8 cellular contexts compared by ENCODE assay signal in the genomic region with DNA sequence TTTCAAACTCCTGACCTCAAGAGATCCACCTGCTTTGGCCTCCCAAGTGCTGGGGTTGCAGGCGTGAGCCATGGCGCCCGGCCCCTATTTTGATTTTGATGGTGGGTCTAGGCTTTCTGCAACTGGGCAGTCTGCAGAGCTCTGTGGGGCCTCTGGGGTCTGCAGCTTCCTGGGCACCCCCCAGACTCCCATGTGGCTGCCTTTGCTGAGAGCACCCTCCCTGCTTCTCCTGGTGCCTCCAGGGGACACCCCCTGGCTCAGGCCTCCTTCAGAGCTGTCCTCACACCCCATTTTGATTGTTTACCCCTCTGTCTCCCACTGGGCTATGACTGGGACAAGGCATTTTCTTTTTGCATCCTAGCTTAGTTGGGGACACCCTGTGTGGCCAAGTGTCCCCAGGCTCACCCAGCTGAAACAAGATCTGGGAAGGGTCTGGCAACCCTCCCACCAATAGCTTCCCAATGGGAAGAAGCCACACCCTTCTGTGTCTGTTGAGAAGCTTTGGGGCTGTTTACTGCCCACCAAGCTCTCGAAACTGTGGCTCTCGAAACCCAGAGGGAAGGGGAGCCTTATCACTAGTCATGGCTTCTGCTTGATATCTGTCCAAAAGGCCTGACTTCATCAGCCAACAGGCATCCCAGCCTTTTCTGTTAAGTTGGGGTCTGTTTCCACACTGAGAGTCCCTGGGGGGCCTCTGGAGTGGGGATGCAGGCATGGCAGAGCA.
DNase-seq lines count a peak whose midpoint lies in the region; ATAC-seq and FAIRE-seq lines count a peak whose summit lies in the region.

No MANE protein-coding gene starts in this region.

- H3K27ac Mint-ChIP-seq in CD4-positive, CD25-positive, alpha-beta regulatory T cell = peak overlapping the region in 1 of 3 donors; percentile 60

- H3K14ac ChIP-seq in neuronal stem cell (ENCODE audit: low read length) = no peak overlapping the region

- peaks cover 4% of the 10 kb centered on the region for H3K27me3 Mint-ChIP-seq in CD4-positive, CD25-positive, alpha-beta regulatory T cell

- no peak overlapping the region for H2AK5ac ChIP-seq in neuronal stem cell (ENCODE audit: low read depth, low read length)

- no peak overlapping the region for H3K23ac ChIP-seq in neuronal stem cell (ENCODE audit: low read depth, low read length, poor library complexity)

- H3K36me3 Mint-ChIP-seq in CD4-positive, CD25-positive, alpha-beta regulatory T cell = no peaks in the 10 kb centered on the region

- H2BK12ac ChIP-seq in neuronal stem cell (ENCODE audit: low read length) = no peak overlapping the region

- H2BK5ac ChIP-seq in neuronal stem cell (ENCODE audit: low read length) = no peak overlapping the region

- H3K36me3 ChIP-seq in CD4-positive, CD25-positive, alpha-beta regulatory T cell (ENCODE audit: control insufficient read depth, insufficient read depth, low read length) = no peaks in the 10 kb centered on the region
- H3K36me3 ChIP-seq in endocrine pancreas (ENCODE audit: control insufficient read depth, insufficient read depth, low read length) = no peaks in the 10 kb centered on the region
- no peaks in the 10 kb centered on the region for H3K36me3 ChIP-seq in neuronal stem cell (replicated peaks in 1 of 2; ENCODE audit: control insufficient read depth in 2 of 2, insufficient read depth in 2 of 2, low read length in 2 of 2)

- H3K9me3 Mint-ChIP-seq in CD4-positive, CD25-positive, alpha-beta regulatory T cell = peaks cover 0 to 2% (median 0%) of the 10 kb centered on the region in 7 donors

- peaks cover 0 to 17% (median 8%) of the 10 kb centered on the region in 4 donors for H3K4me1 Mint-ChIP-seq in CD4-positive, CD25-positive, alpha-beta regulatory T cell

- H2BK120ac ChIP-seq in neuronal stem cell (ENCODE audit: low read depth, low read length) = no peak overlapping the region

- no peaks in the 10 kb centered on the region for H3K79me1 ChIP-seq in neuronal stem cell (ENCODE audit: low read depth, low read length)

- H3K9ac ChIP-seq in endocrine pancreas (ENCODE audit: control insufficient read depth, insufficient read depth, low read length) = peak overlapping the region; percentile 56
- no peak overlapping the region for H3K9ac ChIP-seq in neuronal stem cell (ENCODE audit: low read depth, low read length, poor library complexity)

- no peaks in the 10 kb centered on the region for H3K9me3 ChIP-seq in CD4-positive, CD25-positive, alpha-beta regulatory T cell (ENCODE audit: control insufficient read depth in 2 of 2, low read length in 2 of 2)
- H3K9me3 ChIP-seq in endocrine pancreas (ENCODE audit: control insufficient read depth, low read length) (no peaks in the 10 kb centered on the region), neuronal stem cell (replicated peaks in 1 of 2; ENCODE audit: control insufficient read depth in 2 of 2, insufficient read depth in 1 of 2, low read depth in 1 of 2, low read length in 2 of 2) (peaks cover 0 to 3% of the 10 kb centered on the region in 2 donors)

- FAIRE-seq in RCC 7860 (lab: Jason Lieb, UNC) = no peak

- no peak overlapping the region for H3K27ac ChIP-seq in CD4-positive, CD25-positive, alpha-beta regulatory T cell (ENCODE audit: insufficient read depth, low read length, poor library complexity, severe bottlenecking)
- no peak overlapping the region for H3K27ac ChIP-seq in neuronal stem cell (replicated peaks; ENCODE audit: low read length)

- H3K4me3 ChIP-seq in CD4-positive, CD25-positive, alpha-beta regulatory T cell (ENCODE audit: low read depth, low read length) = no peak overlapping the region
- H3K4me3 ChIP-seq in endocrine pancreas (ENCODE audit: control insufficient read depth, insufficient read depth, low read length) (no peak overlapping the region), neuronal stem cell (ENCODE audit: low read length in 2 of 2) (no peak overlapping the region)

- no CpG with 5 or more reads among the region's 5 CpGs for WGBS in neuronal stem cell (ENCODE audit: extremely low coverage in 2 of 2, insufficient read length in 2 of 2, insufficient replicate concordance in 1 of 2), 2 donors

- peaks cover 14% of the 10 kb centered on the region for H3K4me1 ChIP-seq in CD4-positive, CD25-positive, alpha-beta regulatory T cell (ENCODE audit: control insufficient read depth, insufficient read depth, low read length, poor library complexity, severe bottlenecking)
- no peaks in the 10 kb centered on the region for H3K4me1 ChIP-seq in endocrine pancreas (ENCODE audit: control insufficient read depth, insufficient read depth, low read length)
- H3K4me1 ChIP-seq in neuronal stem cell (ENCODE audit: control insufficient read depth in 2 of 2, insufficient read depth in 1 of 2, low read depth in 1 of 2, low read length in 2 of 2) = peaks cover 11 to 14% of the 10 kb centered on the region in 2 donors

- no peak overlapping the region for H3K4me2 ChIP-seq in neuronal stem cell (ENCODE audit: insufficient read depth, low read length, poor library complexity, severe bottlenecking)

- peak overlapping the region; percentile 72 for H2AFZ ChIP-seq in neuronal stem cell (ENCODE audit: low read length)

- ATAC-seq in CD4-positive, CD25-positive, alpha-beta regulatory T cell (ENCODE audit: low read depth in 2 of 2) = no peak
- no peak for ATAC-seq in GM21526 (IDR thresholded peaks at IDR 0.05; ENCODE audit: low FRiP score, unreplicated experiment)
- no peak for ATAC-seq in HG03432 (IDR thresholded peaks at IDR 0.05; ENCODE audit: unreplicated experiment)

- peak overlapping the region in 3 of 4 donors; percentile 67 to 82 (median 75) for H3K4me3 Mint-ChIP-seq in CD4-positive, CD25-positive, alpha-beta regulatory T cell

- H2BK15ac ChIP-seq in neuronal stem cell (ENCODE audit: low read length) = peak overlapping the region; percentile 68

- no peak overlapping the region for H3K18ac ChIP-seq in neuronal stem cell (ENCODE audit: low read length)

- no peak overlapping the region for H3K4ac ChIP-seq in neuronal stem cell (ENCODE audit: low read length)

- H4K91ac ChIP-seq in neuronal stem cell (ENCODE audit: low read depth, low read length, poor library complexity) = no peak overlapping the region

- no peak for DNase-seq in CD4-positive, CD25-positive, alpha-beta regulatory T cell
- DNase-seq in NCI-H2107 (lab: John Stamatoyannopoulos, UW) (peak; percentile 18), neuronal stem cell (ENCODE audit: low spot score) (no peak), RCC 7860 (ENCODE audit: low spot score) (no peak), inferior parietal cortex (ENCODE audit: extremely low spot score) (no peak)

- H4K8ac ChIP-seq in neuronal stem cell (ENCODE audit: low read depth, low read length) = no peak overlapping the region

- no peaks in the 10 kb centered on the region for H3K27me3 ChIP-seq in CD4-positive, CD25-positive, alpha-beta regulatory T cell (ENCODE audit: control insufficient read depth, insufficient read depth, low read length)
- no peaks in the 10 kb centered on the region for H3K27me3 ChIP-seq in endocrine pancreas (ENCODE audit: control insufficient read depth, insufficient read depth, low read length)
- H3K27me3 ChIP-seq in neuronal stem cell (ENCODE audit: control insufficient read depth in 3 of 3, insufficient read depth in 3 of 3, low read depth in 1 of 3, low read length in 3 of 3) = peaks cover 0 to 11% (median 10%) of the 10 kb centered on the region in 3 experiments
